In genomic region chr22:15604176-15604575, GRCh38 we compare ENCODE assay signal across 6 cellular contexts.
DNase-seq lines count a peak whose midpoint lies in the region; ATAC-seq, FAIRE-seq and TF ChIP-seq lines count a peak whose summit lies in the region.
"Not testable (repeated sequence)": the region's sequence is repeated elsewhere in the genome, so short reads cannot be mapped to it uniquely, and the experiment has no call there.

No MANE protein-coding gene starts in this region.

- not testable (repeated sequence) for H3K4me3 ChIP-seq in A549; Panc1 (ENCODE audit: low read depth in 2 of 2, low read length in 2 of 2); lower lobe of right lung; upper lobe of left lung

- ATAC-seq in A549 (peak; percentile 63 to 71; a peak in 5 of 6 replicates), Panc1 (0 out of 2 replicates have a peak, but pooled peaks have one; percentile 34), lower lobe of right lung (peak; percentile 46 to 66), upper lobe of left lung (ENCODE audit: low FRiP score in 2 of 2) (peak; percentile 53 to 76)
- peak; percentile 25 for ATAC-seq in central memory CD8-positive, alpha-beta T cell (replicated peaks; ENCODE audit: extremely low read depth, poor library complexity, severe bottlenecking)
- ATAC-seq in stimulated activated effector memory CD8-positive, alpha-beta T cell treated with anti-CD3 and anti-CD28 coated beads, Interleukin-12 subunit alpha, Interleukin-12 subunit beta, amount 100 ng/mL, for 72 hours = peak; percentile 37

- not testable (repeated sequence) for FAIRE-seq in A549 (lab: Jason Lieb, UNC)

- in situ Hi-C loops in Panc1 (cut with HindIII; ENCODE audit: low pct_unique_long_range_greater_than_20kb, low sequenced_read_pairs) = not testable (repeated sequence)

- intact Hi-C loops in Panc1 (cut with micrococcal nuclease; ENCODE audit: unreplicated experiment); lower lobe of right lung (cut with DNase I): not testable (repeated sequence)

- H3K9me3 ChIP-seq in A549; Panc1 (ENCODE audit: control insufficient read depth, insufficient read depth, low read depth, low read length); lower lobe of right lung; upper lobe of left lung: not testable (repeated sequence)

- whole genome bisulfite sequencing in A549 (ENCODE audit: missing lambda C conversion rate) = no CpG with 5 or more reads among the region's 7 CpGs
- no CpG with 5 or more reads among the region's 7 CpGs for WGBS in upper lobe of left lung, 2 donors

- DNase-seq in A549 (ENCODE audit: low read depth in 1 of 2, low spot score in 1 of 2); Panc1 (ENCODE audit: low read depth, low spot score); central memory CD8-positive, alpha-beta T cell (ENCODE audit: low spot score in 2 of 2); lower lobe of right lung; stimulated activated effector memory CD8-positive, alpha-beta T cell treated with anti-CD3 and anti-CD28 coated beads, Interleukin-12 subunit alpha, Interleukin-12 subunit beta, amount 100 ng/mL, for 72 hours (ENCODE audit: low spot score in 2 of 2); upper lobe of left lung: not testable (repeated sequence)

- TF ChIP-seq RAD21 in A549 (conservative IDR thresholded peaks at IDR 0.05 in 1 of 2, IDR thresholded peaks at IDR 0.05 in 1 of 2) = not testable (repeated sequence)

- H3K36me3 ChIP-seq in Panc1 (ENCODE audit: control insufficient read depth, insufficient read depth, low read length); lower lobe of right lung; upper lobe of left lung: not testable (repeated sequence)

- not testable (repeated sequence) for BruUV-seq in Panc1 (replicated peaks; lab: Mats Ljungman, UMichigan)

- not testable (repeated sequence) for TF ChIP-seq POLR2A in A549 (IDR thresholded peaks at IDR 0.05; ENCODE audit: low read length); upper lobe of left lung (IDR thresholded peaks at IDR 0.05)

- not testable (repeated sequence) for H3K27ac Mint-ChIP-seq in central memory CD8-positive, alpha-beta T cell (ENCODE audit: low read depth); stimulated activated effector memory CD8-positive, alpha-beta T cell treated with anti-CD3 and anti-CD28 coated beads, Interleukin-12 subunit alpha, Interleukin-12 subunit beta, amount 100 ng/mL, for 72 hours

- not testable (repeated sequence) for H3K36me3 Mint-ChIP-seq in central memory CD8-positive, alpha-beta T cell (ENCODE audit: insufficient read depth); stimulated activated effector memory CD8-positive, alpha-beta T cell treated with anti-CD3 and anti-CD28 coated beads, Interleukin-12 subunit alpha, Interleukin-12 subunit beta, amount 100 ng/mL, for 72 hours

- not testable (repeated sequence) for H3K4me3 Mint-ChIP-seq in central memory CD8-positive, alpha-beta T cell; stimulated activated effector memory CD8-positive, alpha-beta T cell treated with anti-CD3 and anti-CD28 coated beads, Interleukin-12 subunit alpha, Interleukin-12 subunit beta, amount 100 ng/mL, for 72 hours

- not testable (repeated sequence) for H3K27ac ChIP-seq in A549; Panc1 (ENCODE audit: low read length); lower lobe of right lung; upper lobe of left lung

- H3K27me3 Mint-ChIP-seq in central memory CD8-positive, alpha-beta T cell = not testable (repeated sequence)

- H3K9me3 Mint-ChIP-seq in central memory CD8-positive, alpha-beta T cell; stimulated activated effector memory CD8-positive, alpha-beta T cell treated with anti-CD3 and anti-CD28 coated beads, Interleukin-12 subunit alpha, Interleukin-12 subunit beta, amount 100 ng/mL, for 72 hours: not testable (repeated sequence)

- not testable (repeated sequence) for H3K4me1 ChIP-seq in A549; Panc1 (ENCODE audit: control insufficient read depth, insufficient read depth, low read length); lower lobe of right lung; upper lobe of left lung

- TF ChIP-seq EP300 in A549 (IDR thresholded peaks at IDR 0.05); upper lobe of left lung (IDR thresholded peaks at IDR 0.05): not testable (repeated sequence)

- H3K4me2 ChIP-seq in A549 = not testable (repeated sequence)

- H3K4me1 Mint-ChIP-seq in central memory CD8-positive, alpha-beta T cell; stimulated activated effector memory CD8-positive, alpha-beta T cell treated with anti-CD3 and anti-CD28 coated beads, Interleukin-12 subunit alpha, Interleukin-12 subunit beta, amount 100 ng/mL, for 72 hours: not testable (repeated sequence)

- H3K27me3 ChIP-seq in Panc1 (ENCODE audit: control insufficient read depth, insufficient read depth, low read length); lower lobe of right lung (ENCODE audit: low read depth); upper lobe of left lung: not testable (repeated sequence)

- POLR2A ChIA-PET in A549 (lab: Yijun Ruan, JAX); Panc1 (lab: Charles Lee): not testable (repeated sequence)

- CTCF ChIA-PET in A549 (lab: Yijun Ruan, JAX); Panc1 (lab: Charles Lee): not testable (repeated sequence)

- TF ChIP-seq CTCF in A549 (IDR thresholded peaks at IDR 0.05); Panc1 (IDR thresholded peaks at IDR 0.05); lower lobe of right lung (IDR thresholded peaks at IDR 0.05); upper lobe of left lung (IDR thresholded peaks at IDR 0.05): not testable (repeated sequence)
